35 cellular contexts compared by ENCODE assay signal in the genomic region with DNA sequence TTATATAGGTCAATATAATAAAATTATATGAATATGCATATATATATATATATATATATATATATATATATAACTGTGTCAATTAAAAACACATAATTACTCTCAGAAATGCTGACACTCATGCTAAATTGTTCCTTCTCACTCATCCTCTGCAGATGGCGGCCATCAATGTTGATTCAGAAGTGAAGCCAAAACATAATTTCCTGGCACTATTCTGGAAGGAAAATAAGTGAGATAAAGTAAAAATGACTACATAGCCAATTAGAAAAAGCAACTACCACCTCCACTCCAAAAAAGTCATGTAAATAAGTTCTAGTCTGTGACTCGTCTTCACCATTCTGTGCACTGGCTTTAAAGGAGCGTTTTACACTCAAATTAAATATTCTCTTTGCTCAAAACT.
DNase-seq lines count a peak whose midpoint lies in the region; ATAC-seq, FAIRE-seq and TF ChIP-seq lines count a peak whose summit lies in the region.
"Had no signal": no experiment of that assay in that cellular context is flagged by ENCODE, and none has a peak within 500 bp of the region (broad histone marks: within the 10 kb centered on the region; RNA-seq: fewer than 3 reads in every experiment).

No MANE protein-coding gene starts in this region.

- BruUV-seq in GM12878 (replicated peaks; lab: Mats Ljungman, UMichigan) (no TSS peak), endothelial cell of umbilical vein (replicated peaks; lab: Mats Ljungman, UMichigan) (no TSS peak)

- no peaks in the 10 kb centered on the region for H3K27me3 Mint-ChIP-seq in natural killer cell treated with Interleukin-12 subunit alpha and Interleukin-12 subunit beta and Interleukin-15 and Interleukin-18, amount 100 ng/mL, for 72 hours
- H3K27me3 Mint-ChIP-seq: B cell; CD4-positive, alpha-beta memory T cell; CD4-positive, alpha-beta T cell; CD4-positive, CD25-positive, alpha-beta regulatory T cell; CD8-positive, alpha-beta memory T cell had no signal

- H4K20me1 ChIP-seq in GM12878 (ENCODE audit: control insufficient read depth, insufficient read depth) = no peaks in the 10 kb centered on the region
- H4K20me1 ChIP-seq in endothelial cell of umbilical vein (replicated peaks; ENCODE audit: control insufficient read depth, extremely low read depth, insufficient read depth, low read length) = no peaks in the 10 kb centered on the region
- H4K20me1 ChIP-seq: BLaER1; BLaER1 treated with 17β-estradiol and CSF1 and Interleukin-3, amounts not matched to agents 10 nM and 100 nM had no signal

- TF ChIP-seq CTCF in GM12878 (IDR thresholded peaks at IDR 0.05 in 2 of 3, conservative IDR thresholded peaks at IDR 0.05 in 1 of 3; ENCODE audit: control insufficient read depth in 2 of 3, extremely low read depth in 1 of 3, insufficient read depth in 1 of 3, low read depth in 3 of 3, low read length in 3 of 3) = no peak
- no peak for TF ChIP-seq CTCF in endothelial cell of umbilical vein (IDR thresholded peaks at IDR 0.05; ENCODE audit: extremely low read depth in 1 of 2, insufficient read depth in 1 of 2, low read depth in 1 of 2, low read length in 2 of 2)
- no peak for TF ChIP-seq CTCF in RWPE1 (conservative IDR thresholded peaks at IDR 0.05; ENCODE audit: low read depth)

- H3K4me1 Mint-ChIP-seq in natural killer cell treated with Interleukin-12 subunit alpha and Interleukin-12 subunit beta and Interleukin-15 and Interleukin-18, amount 100 ng/mL, for 72 hours (ENCODE audit: low read depth in 2 of 2) = no peaks in the 10 kb centered on the region
- H3K4me1 Mint-ChIP-seq: B cell; CD14-positive monocyte; CD4-positive, alpha-beta memory T cell; CD4-positive, CD25-positive, alpha-beta regulatory T cell; CD8-positive, alpha-beta memory T cell had no signal

- TF ChIP-seq POLR2A in GM12878 (IDR thresholded peaks at IDR 0.05; ENCODE audit: low read depth, low read length) (no peak), endothelial cell of umbilical vein (IDR thresholded peaks at IDR 0.05; ENCODE audit: low read depth, low read length) (no peak)

- no peak for ATAC-seq in GM12878
- ATAC-seq in HG02642 (IDR thresholded peaks at IDR 0.05; ENCODE audit: poor library complexity, unreplicated experiment) = no peak
- ATAC-seq in natural killer cell treated with Interleukin-12 subunit alpha and Interleukin-12 subunit beta and Interleukin-15 and Interleukin-18, amount 100 ng/mL, for 72 hours = no peak
- ATAC-seq: A549; CD8-positive, alpha-beta T cell had no signal

- no peak overlapping the region for H3K27ac Mint-ChIP-seq in natural killer cell treated with Interleukin-12 subunit alpha and Interleukin-12 subunit beta and Interleukin-15 and Interleukin-18, amount 100 ng/mL, for 72 hours
- H3K27ac Mint-ChIP-seq: B cell; CD4-positive, alpha-beta memory T cell; CD4-positive, alpha-beta T cell; CD4-positive, CD25-positive, alpha-beta regulatory T cell; CD8-positive, alpha-beta memory T cell; CD8-positive, alpha-beta T cell had no signal

- in situ Hi-C loops in GM12878 (cut with MboI) = no loop called here

- H3K4me3 Mint-ChIP-seq in natural killer cell treated with Interleukin-12 subunit alpha and Interleukin-12 subunit beta and Interleukin-15 and Interleukin-18, amount 100 ng/mL, for 72 hours = no peak overlapping the region
- H3K4me3 Mint-ChIP-seq: B cell; CD14-positive monocyte; CD4-positive, alpha-beta memory T cell; CD4-positive, alpha-beta T cell; CD4-positive, CD25-positive, alpha-beta regulatory T cell; CD8-positive, alpha-beta memory T cell; CD8-positive, alpha-beta T cell had no signal

- POLR2A ChIA-PET in GM12878 (lab: Charles Lee) (no interaction called here), endothelial cell of umbilical vein (lab: Charles Lee) (no interaction called here), RWPE1 (lab: Yijun Ruan, JAX; ENCODE audit: low non-redundant PET) (no interaction called here)

- H3K9ac ChIP-seq in GM12878 (ENCODE audit: control insufficient read depth, insufficient read depth, low read length) = no peak overlapping the region
- H3K9ac ChIP-seq in endothelial cell of umbilical vein (replicated peaks; ENCODE audit: extremely low read depth, insufficient read depth, low read length) = no peak overlapping the region
- H3K9ac ChIP-seq: BLaER1; BLaER1 treated with 17β-estradiol and CSF1 and Interleukin-3, amounts not matched to agents 10 nM and 100 nM had no signal

- H3K9me3 ChIP-seq in GM12878 (replicated peaks; ENCODE audit: control insufficient read depth, insufficient read depth, low read length) = no peaks in the 10 kb centered on the region
- no peaks in the 10 kb centered on the region for H3K9me3 ChIP-seq in endothelial cell of umbilical vein (replicated peaks; ENCODE audit: control insufficient read depth, insufficient read depth, low read length)
- H3K9me3 ChIP-seq: A549; BE2C; BLaER1; BLaER1 treated with 17β-estradiol and CSF1 and Interleukin-3, amounts not matched to agents 10 nM and 100 nM; Caco-2 had no signal

- no peaks in the 10 kb centered on the region for H3K9me1 ChIP-seq in endothelial cell of umbilical vein (replicated peaks; ENCODE audit: control insufficient read depth, extremely low read depth, insufficient read depth, low read length)

- no peaks in the 10 kb centered on the region for H3K27me3 ChIP-seq in GM12878 (replicated peaks in 1 of 2; ENCODE audit: control insufficient read depth in 2 of 2, insufficient read depth in 2 of 2, low read length in 1 of 2)
- H3K27me3 ChIP-seq in endothelial cell of umbilical vein (ENCODE audit: control insufficient read depth in 2 of 2, insufficient read depth in 2 of 2, low read length in 2 of 2) = no peaks in the 10 kb centered on the region
- H3K27me3 ChIP-seq: BE2C; BLaER1; BLaER1 treated with 17β-estradiol and CSF1 and Interleukin-3, amounts not matched to agents 10 nM and 100 nM had no signal

- H3K4me2 ChIP-seq in GM12878 (ENCODE audit: control insufficient read depth, insufficient read depth) (no peak overlapping the region), endothelial cell of umbilical vein (ENCODE audit: insufficient read depth, low read length) (no peak overlapping the region)
- H3K4me2 ChIP-seq: A549; BLaER1; BLaER1 treated with 17β-estradiol and CSF1 and Interleukin-3, amounts not matched to agents 10 nM and 100 nM had no signal

- H3K9me3 Mint-ChIP-seq in natural killer cell treated with Interleukin-12 subunit alpha and Interleukin-12 subunit beta and Interleukin-15 and Interleukin-18, amount 100 ng/mL, for 72 hours = no peaks in the 10 kb centered on the region
- H3K9me3 Mint-ChIP-seq: CD4-positive, alpha-beta memory T cell; CD4-positive, alpha-beta T cell; CD8-positive, alpha-beta memory T cell; CD8-positive, alpha-beta T cell had no signal

- FAIRE-seq in GM12878 (lab: Jason Lieb, UNC) (peak; percentile 13), endothelial cell of umbilical vein (lab: Jason Lieb, UNC) (peak; percentile 59)
- FAIRE-seq: A204.1, A549, D721Med had no signal

- H2AFZ ChIP-seq in GM12878 (ENCODE audit: control insufficient read depth, low read depth, low read length) (no peak overlapping the region), endothelial cell of umbilical vein (ENCODE audit: low read depth, low read length) (peak overlapping the region; percentile 31)

- CTCF ChIA-PET in GM12878 (lab: Yijun Ruan, JAX) = interaction anchor here (0.7 kb wide), 1 partner anchor 767 kb away, joined by 3 read pairs; no protein-coding TSS in a partner anchor
- CTCF ChIA-PET in endothelial cell of umbilical vein (lab: Charles Lee) = no interaction called here
- CTCF ChIA-PET in RWPE1 (lab: Yijun Ruan, JAX) = no interaction called here

- no peaks in the 10 kb centered on the region for H3K79me2 ChIP-seq in GM12878 (ENCODE audit: control insufficient read depth, insufficient read depth, low read length)
- H3K79me2 ChIP-seq in endothelial cell of umbilical vein (ENCODE audit: control insufficient read depth, insufficient read depth, low read length) = no peaks in the 10 kb centered on the region

- TF ChIP-seq EP300 in GM12878 (IDR thresholded peaks at IDR 0.05; ENCODE audit: borderline replicate concordance in 1 of 2, control insufficient read depth in 1 of 2, low read depth in 2 of 2, low read length in 2 of 2) = no peak

- no peaks in the 10 kb centered on the region for H3K4me1 ChIP-seq in GM12878 (ENCODE audit: control insufficient read depth, insufficient read depth, low read length)
- peaks cover 37% of the 10 kb centered on the region for H3K4me1 ChIP-seq in endothelial cell of umbilical vein (ENCODE audit: control insufficient read depth, extremely low read depth, insufficient read depth, low read length)
- H3K4me1 ChIP-seq: BE2C; BLaER1; BLaER1 treated with 17β-estradiol and CSF1 and Interleukin-3, amounts not matched to agents 10 nM and 100 nM had no signal

- SMC1A ChIA-PET in GM12878 (lab: Charles Lee; ENCODE audit: uncharacterized antibody, unreplicated experiment) = no interaction called here

- 2% methylated on average over 3 of the region's 3 CpGs for WGBS in GM12878 (ENCODE audit: insufficient coverage, insufficient replicate concordance, low lambda C conversion rate, missing lambda C conversion rate)

- H3K4me3 ChIP-seq in GM12878 (no peak overlapping the region), endothelial cell of umbilical vein (replicated peaks in 1 of 3; ENCODE audit: insufficient read depth in 1 of 3, low read depth in 1 of 3, low read length in 3 of 3) (no peak overlapping the region)
- H3K4me3 ChIP-seq: A549; BLaER1; BLaER1 treated with 17β-estradiol and CSF1 and Interleukin-3, amounts not matched to agents 10 nM and 100 nM had no signal

- dilution Hi-C loops in endothelial cell of umbilical vein (cut with MboI; ENCODE audit: extremely low pct_ligation_motif_present, low sequenced_read_pairs) = no loop called here

- no peaks in the 10 kb centered on the region for H3K36me3 ChIP-seq in GM12878 (ENCODE audit: control insufficient read depth in 2 of 2, insufficient read depth in 2 of 2, low read length in 1 of 2)
- no peaks in the 10 kb centered on the region for H3K36me3 ChIP-seq in endothelial cell of umbilical vein (ENCODE audit: control insufficient read depth in 2 of 2, extremely low read depth in 1 of 2, insufficient read depth in 2 of 2, low read length in 2 of 2)
- H3K36me3 ChIP-seq: BE2C; BLaER1; BLaER1 treated with 17β-estradiol and CSF1 and Interleukin-3, amounts not matched to agents 10 nM and 100 nM had no signal

- intact Hi-C loops in GM12878 (cut with micrococcal nuclease; ENCODE audit: unreplicated experiment) (no loop called here), endothelial cell of umbilical vein (cut with micrococcal nuclease) (loop anchor here (10.0 kb wide), 3 partner anchors 263 to 1163 kb away; no protein-coding TSS in a partner anchor)

- no peak overlapping the region for H3K27ac ChIP-seq in GM12878 (ENCODE audit: control insufficient read depth, insufficient read depth)
- H3K27ac ChIP-seq in endothelial cell of umbilical vein (ENCODE audit: insufficient read depth, low read depth, low read length) = no peak overlapping the region
- no peak overlapping the region for H3K27ac ChIP-seq in RWPE1
- H3K27ac ChIP-seq: 22Rv1; A549; BLaER1; BLaER1 treated with 17β-estradiol and CSF1 and Interleukin-3, amounts not matched to agents 10 nM and 100 nM; C4-2B had no signal

- RAD21 ChIA-PET in GM12878 (lab: Charles Lee; ENCODE audit: unreplicated experiment) = no interaction called here

- DNase-seq in GM12878 (ENCODE audit: low read depth, low spot score) (no peak), dermis blood vessel endothelial cell (peak; percentile 36), endothelial cell of umbilical vein (ENCODE audit: low read depth, low spot score) (peak; percentile 88), RWPE1 (ENCODE audit: low spot score) (no peak)
- DNase-seq in natural killer cell treated with Interleukin-12 subunit alpha and Interleukin-12 subunit beta and Interleukin-15 and Interleukin-18, amount 100 ng/mL, for 72 hours (ENCODE audit: low spot score) = no peak
- DNase-seq: 8988T; ACHN; AML-193; BE2C; C1 segment of cervical spinal cord; Caco-2; Calu3; CD4-positive, alpha-beta memory T cell; CD4-positive, alpha-beta T cell; CD4-positive, CD25-positive, alpha-beta regulatory T cell; CD8-positive, alpha-beta memory T cell; CD8-positive, alpha-beta T cell; COR-L47; DMS 273 treated with DMSO at 0.1 percent for 48 hours; DMS153; DMS53; DMS79; DMS79 treated with DMSO at 0.1 percent for 48 hours; DND-41; EL had no signal

- no peak for TF ChIP-seq RAD21 in GM12878 (IDR thresholded peaks at IDR 0.05; ENCODE audit: insufficient read depth, low read depth, low read length)

- no peaks in the 10 kb centered on the region for H3K36me3 Mint-ChIP-seq in natural killer cell treated with Interleukin-12 subunit alpha and Interleukin-12 subunit beta and Interleukin-15 and Interleukin-18, amount 100 ng/mL, for 72 hours
- H3K36me3 Mint-ChIP-seq: CD14-positive monocyte; CD4-positive, alpha-beta memory T cell; CD4-positive, CD25-positive, alpha-beta regulatory T cell; CD8-positive, alpha-beta memory T cell; CD8-positive, alpha-beta T cell had no signal

Comparison
In these comparisons a context has a peak if more than half of its experiments do, and no peak if none do; other contexts are left out.
1. DNase-seq: peak in dermis blood vessel endothelial cell (single experiment) and endothelial cell of umbilical vein (single experiment); none in GM12878 (single experiment), RWPE1 (single experiment) and natural killer cell treated with Interleukin-12 subunit alpha and Interleukin-12 subunit beta and Interleukin-15 and Interleukin-18, amount 100 ng/mL, for 72 hours (single experiment).